Comparison of ENCODE assay signal across 8 cellular contexts in the genomic region with DNA sequence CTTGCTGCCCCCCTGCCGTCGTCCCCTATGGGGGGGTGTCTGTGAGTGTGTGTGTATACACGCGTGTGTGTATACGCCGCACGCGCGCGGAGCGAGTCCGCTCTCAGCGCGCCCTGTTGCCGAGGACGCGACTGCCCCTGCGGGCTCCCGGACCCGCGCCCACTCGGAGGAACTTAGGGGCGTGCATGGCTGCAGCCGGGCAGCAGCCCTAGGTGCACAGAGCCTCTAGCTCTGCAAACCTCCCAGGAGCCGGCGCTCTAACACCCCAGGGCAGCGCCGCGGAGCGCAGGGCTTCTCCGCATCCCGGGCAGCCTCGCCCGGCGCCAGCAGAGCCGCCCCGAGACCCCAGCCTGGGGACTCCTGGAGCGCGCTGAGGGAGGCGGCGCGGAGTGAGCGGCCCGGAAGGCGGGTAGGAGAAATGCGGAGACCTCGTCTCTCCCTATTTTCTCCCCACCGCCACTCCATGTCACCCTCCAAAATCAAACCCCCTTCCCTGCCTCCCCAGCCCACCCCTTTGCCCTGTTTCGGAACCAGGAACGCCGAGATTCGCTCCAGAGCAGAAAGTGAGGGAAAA. TPM values are rescaled to one million over a fixed set of nuclear protein-coding genes. Genes with fewer than 3 reads are reported as not detected.
DNase-seq lines count a peak whose midpoint lies in the region; ATAC-seq, FAIRE-seq and TF ChIP-seq lines count a peak whose summit lies in the region.

No MANE protein-coding gene starts in this region.

- FAIRE-seq in GM19239 (lab: Jason Lieb, UNC), result no peak

- peak overlapping the region; percentile 89 for H3K4me3 ChIP-seq in SK-N-MC
- peak overlapping the region; percentile 83 to 98 (median 89) for H3K4me3 ChIP-seq in breast epithelium
- H3K4me3 ChIP-seq in smooth muscle cell, result peak overlapping the region; percentile 63

- H3K9me3 ChIP-seq in SK-N-MC (ENCODE audit: low read depth, low read length), result no peaks in the 10 kb centered on the region
- no peaks in the 10 kb centered on the region for H3K9me3 ChIP-seq in breast epithelium
- H3K9me3 ChIP-seq in smooth muscle cell (replicated peaks; ENCODE audit: low read depth), result no peaks in the 10 kb centered on the region

- H3K9ac ChIP-seq in SK-N-MC (ENCODE audit: insufficient read length), result peak overlapping the region; percentile 90
- H3K9ac ChIP-seq in smooth muscle cell (ENCODE audit: low read depth), result peak overlapping the region; percentile 66

- TF ChIP-seq POLR2A in breast epithelium (IDR thresholded peaks at IDR 0.05), result no peak

- DNase-seq in NOMO-1 (lab: John Stamatoyannopoulos, UW; ENCODE audit: unreplicated experiment in 2 of 2) (peak; percentile 23 to 28), NOMO-1 treated with dmso at 0.1 percent for 144 hours (lab: John Stamatoyannopoulos, UW; ENCODE audit: unreplicated experiment) (no peak), SK-N-MC (ENCODE audit: low read depth, low spot score) (no peak), breast epithelium (ENCODE audit: low spot score in 2 of 2) (no peak), iris pigment epithelial cell (ENCODE audit: low read depth) (peak; percentile 38), smooth muscle cell (lab: John Stamatoyannopoulos, UW; ENCODE audit: unreplicated experiment) (peak; percentile 45), GM19239 (ENCODE audit: insufficient read length, low spot score) (no peak)

- peak overlapping the region; percentile 80 for H2AFZ ChIP-seq in smooth muscle cell (ENCODE audit: low read depth)

- intact Hi-C loops in breast epithelium (cut with DNase I; ENCODE audit: low total_unique reads), result no loop called here

- H3K79me2 ChIP-seq in smooth muscle cell (ENCODE audit: low read depth), result peaks cover 51% of the 10 kb centered on the region

- ATAC-seq in HG03045 (IDR thresholded peaks at IDR 0.05; ENCODE audit: unreplicated experiment), result peak; percentile 36

- H3K27me3 ChIP-seq in breast epithelium (no peaks in the 10 kb centered on the region), smooth muscle cell (ENCODE audit: low read depth) (no peaks in the 10 kb centered on the region)

- H3K36me3 ChIP-seq in SK-N-MC (ENCODE audit: insufficient read depth, low read length) (no peaks in the 10 kb centered on the region; the same call in 1 of the 2 replicates), breast epithelium (no peaks in the 10 kb centered on the region), smooth muscle cell (ENCODE audit: low read depth) (no peaks in the 10 kb centered on the region)

- H3K4me1 ChIP-seq in breast epithelium, result peaks cover 8 to 12% of the 10 kb centered on the region in 2 donors
- peaks cover 25% of the 10 kb centered on the region for H3K4me1 ChIP-seq in smooth muscle cell (ENCODE audit: low read depth)

- H4K20me1 ChIP-seq in smooth muscle cell (ENCODE audit: low read depth), result peaks cover 40% of the 10 kb centered on the region

- no peak for TF ChIP-seq CTCF in breast epithelium (IDR thresholded peaks at IDR 0.05)
- no peak for TF ChIP-seq CTCF in smooth muscle cell (IDR thresholded peaks at IDR 0.05; ENCODE audit: borderline replicate concordance, insufficient read depth, poor library complexity, severe bottlenecking)

- H3K27ac ChIP-seq in SK-N-MC (0 out of 2 replicates have a peak overlapping the region, but pooled peaks have one; percentile 5), breast epithelium (peak overlapping the region; percentile 86 to 92), smooth muscle cell (ENCODE audit: low read depth) (peak overlapping the region; percentile 47)

- H3F3A ChIP-seq in smooth muscle cell (ENCODE audit: low read depth), result no peaks in the 10 kb centered on the region

- under 1% methylated on average over 49 of the region's 52 CpGs for WGBS in smooth muscle cell (ENCODE audit: low lambda C conversion rate)

- H3K4me2 ChIP-seq in smooth muscle cell, result peak overlapping the region; percentile 88

RNA-seq across cellular contexts. Expression of a gene that starts 0.6 kb away (rescaled TPM):
- total RNA-seq in breast epithelium (10 to 100 TPM; 24.0 to 37.6 (median 25.6) TPM), smooth muscle cell (8.9 and 12.5 TPM in 2 replicates)
- polyA plus RNA-seq in smooth muscle cell, result 11.4 and 12.2 TPM in 2 replicates

Comparison
In these comparisons a context has a peak if more than half of its experiments do, and no peak if none do; other contexts are left out.
1. DNase-seq: peak in NOMO-1 (2 of 2), iris pigment epithelial cell (single experiment) and smooth muscle cell (single experiment); none in NOMO-1 treated with dmso at 0.1 percent for 144 hours (single experiment), SK-N-MC (single experiment), breast epithelium (0 of 2) and GM19239 (single experiment).
2. H3K27ac ChIP-seq: peak in every context shown above with its lines; median percentile 89 in breast epithelium; 47 in smooth muscle cell; 5 in SK-N-MC.
3. Peak in every context shown above with its lines, with median percentiles within 50 percentile points of each other: H3K4me3 ChIP-seq.